8 cellular contexts compared by ENCODE assay signal in genomic region chr14:89000007-89000942, GRCh38.
DNase-seq lines count a peak whose midpoint lies in the region; ATAC-seq, FAIRE-seq and TF ChIP-seq lines count a peak whose summit lies in the region.

No MANE protein-coding gene starts in this region.

- no peaks in the 10 kb centered on the region for H3K27me3 ChIP-seq in pancreas

- no peaks in the 10 kb centered on the region for H3K4me1 ChIP-seq in pancreas

- H3K27ac Mint-ChIP-seq in endothelial cell (ENCODE audit: unreplicated experiment), result no peak overlapping the region

- no peaks in the 10 kb centered on the region for H3K9me3 Mint-ChIP-seq in endothelial cell (ENCODE audit: unreplicated experiment)

- TF ChIP-seq CTCF in cardiac fibroblast (IDR thresholded peaks at IDR 0.05; ENCODE audit: low read depth, low read length) (no peak), pancreas (IDR thresholded peaks at IDR 0.05) (no peak), endothelial cell (IDR thresholded peaks at IDR 0.05; ENCODE audit: unreplicated experiment) (no peak)

- FAIRE-seq in pancreas (lab: Jason Lieb, UNC), result no peak

- no peak overlapping the region for H3K4me3 ChIP-seq in cardiac fibroblast (replicated peaks in 1 of 2; ENCODE audit: low read depth in 2 of 2, low read length in 2 of 2)
- no peak overlapping the region for H3K4me3 ChIP-seq in pancreas

- WGBS in pancreas, 2 donors, result 61 to 66% methylated on average over 9 of the region's 9 CpGs

- no peaks in the 10 kb centered on the region for H3K9me3 ChIP-seq in pancreas

- intact Hi-C loops in pancreas (cut with DNase I), result no loop called here

- no peaks in the 10 kb centered on the region for H3K36me3 ChIP-seq in pancreas

- H3K36me3 Mint-ChIP-seq in endothelial cell (ENCODE audit: low read depth, unreplicated experiment), result no peaks in the 10 kb centered on the region

- H3K4me3 Mint-ChIP-seq in endothelial cell (ENCODE audit: unreplicated experiment), result no peak overlapping the region

- H3K27ac ChIP-seq in pancreas, result no peak overlapping the region

- H3K4me1 Mint-ChIP-seq in endothelial cell (ENCODE audit: unreplicated experiment), result no peaks in the 10 kb centered on the region

- peaks cover 4% of the 10 kb centered on the region for H3K27me3 Mint-ChIP-seq in endothelial cell (ENCODE audit: unreplicated experiment)

- peak; percentile 64 for DNase-seq in activated effector memory CD4-positive, alpha-beta T cell treated with anti-CD3 and anti-CD28 coated beads, Interleukin-2, amount 50 U/mL, for 16 hours
- DNase-seq in activated effector memory CD4-positive, alpha-beta T cell treated with Interleukin-2 at 50 U/mL for 16 hours, result no peak
- DNase-seq in NCI-H69 (lab: John Stamatoyannopoulos, UW) (peak; percentile 90), cardiac fibroblast (ENCODE audit: low read depth in 2 of 2) (peak; percentile 96 to 99), pancreas (peak in 4 of 6 donors; percentile 9 to 27 (median 20)), activated gamma-delta T cell (lab: John Stamatoyannopoulos, UW) (no peak), endothelial cell (ENCODE audit: low spot score) (no peak)

- peak in 3 of 4 donors; percentile 67 to 74 (median 71) for ATAC-seq in pancreas
- no peak for ATAC-seq in GM21381 (IDR thresholded peaks at IDR 0.05; ENCODE audit: unreplicated experiment)

Comparison
In these comparisons a context has a peak if more than half of its experiments do, and no peak if none do; other contexts are left out.
1. DNase-seq: peak in activated effector memory CD4-positive, alpha-beta T cell treated with anti-CD3 and anti-CD28 coated beads, Interleukin-2, amount 50 U/mL, for 16 hours (single experiment), NCI-H69 (single experiment), cardiac fibroblast (2 of 2) and pancreas (4 of 6); none in activated effector memory CD4-positive, alpha-beta T cell treated with Interleukin-2 at 50 U/mL for 16 hours (single experiment), activated gamma-delta T cell (single experiment) and endothelial cell (single experiment).